In the genomic region with DNA sequence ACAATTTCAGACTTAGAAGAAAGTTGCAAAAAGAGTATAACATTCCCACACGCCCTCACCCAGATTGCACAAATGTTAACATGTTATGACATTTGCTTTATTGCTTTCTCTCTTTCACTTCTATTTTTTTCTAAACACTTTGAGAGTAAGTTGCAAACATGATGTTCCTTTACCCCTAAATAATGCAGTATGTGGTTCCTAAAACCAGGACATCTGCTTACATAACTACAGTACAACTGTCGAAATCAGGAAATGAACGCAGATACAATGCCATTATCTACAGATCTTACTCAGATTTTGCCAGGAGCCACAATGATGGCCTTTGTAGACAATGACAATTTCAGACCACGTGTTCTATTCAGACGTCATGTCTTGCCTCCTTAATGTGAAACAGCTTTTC, we compare ENCODE assay signal across 8 cellular contexts.
DNase-seq lines count a peak whose midpoint lies in the region; ATAC-seq and TF ChIP-seq lines count a peak whose summit lies in the region.

No MANE protein-coding gene starts in this region.

- peak; percentile 35 for DNase-seq in GM03348 (ENCODE audit: low spot score)
- DNase-seq in KBM-7 = peak; percentile 70
- peak; percentile 58 for DNase-seq in choroid plexus epithelial cell (ENCODE audit: low read depth)
- peak; percentile 27 for DNase-seq in non-pigmented ciliary epithelial cell (ENCODE audit: low read depth)
- no peak for DNase-seq in ACHN
- no peak for DNase-seq in cerebellar nuclear complex (lab: John Stamatoyannopoulos, UW)
- no peak for DNase-seq in NCI-H226

- TF ChIP-seq CTCF in choroid plexus epithelial cell (conservative IDR thresholded peaks at IDR 0.05; ENCODE audit: low read depth, low read length) = no peak

- in situ Hi-C loops in KBM-7 (cut with MboI; ENCODE audit: low pct_unique_long_range_greater_than_20kb, low sequenced_read_pairs) = no loop called here
- in situ Hi-C loops in ACHN (cut with HindIII; ENCODE audit: low pct_ligation_motif_present, low pct_unique_long_range_greater_than_20kb, low sequenced_read_pairs) = no loop called here

- ATAC-seq in GM18498 (IDR thresholded peaks at IDR 0.05; ENCODE audit: unreplicated experiment) = no peak

- H3K4me3 ChIP-seq in choroid plexus epithelial cell (ENCODE audit: low read depth, low read length) = no peak overlapping the region

Comparison
In these comparisons a context has a peak if more than half of its experiments do, and no peak if none do; other contexts are left out.
1. DNase-seq: peak in GM03348 (single experiment), KBM-7 (single experiment), choroid plexus epithelial cell (single experiment) and non-pigmented ciliary epithelial cell (single experiment); none in ACHN (single experiment), cerebellar nuclear complex (0 of 2) and NCI-H226 (single experiment).